Comparison of ENCODE assay signal across 22 cellular contexts in the genomic region with DNA sequence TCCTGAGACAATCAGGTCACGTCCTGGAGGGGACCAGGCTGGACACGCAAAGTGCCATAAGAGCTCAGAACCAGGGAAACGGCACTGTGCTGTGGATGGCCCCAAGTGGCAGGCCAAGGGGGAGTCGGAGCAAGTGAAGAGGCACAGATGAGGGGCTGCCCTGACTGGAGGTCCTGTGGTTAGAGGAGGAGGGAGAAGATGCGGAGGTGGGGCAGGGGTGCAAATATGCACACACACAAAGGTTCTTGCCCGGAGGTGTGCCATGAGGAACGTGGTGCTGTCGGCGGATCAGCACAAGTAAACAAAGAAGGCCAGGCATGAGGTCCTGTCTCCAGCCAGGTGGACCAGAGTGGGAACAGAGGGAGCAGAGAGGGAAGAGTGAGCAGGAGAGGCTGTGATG.
"Had no signal": no experiment of that assay in that cellular context is flagged by ENCODE, and none has a peak within 500 bp of the region (broad histone marks: within the 10 kb centered on the region; RNA-seq: fewer than 3 reads in every experiment).

No MANE protein-coding gene starts in this region.

- FAIRE-seq: colon, islet of Langerhans had no signal

- H3K4me1 ChIP-seq: body of pancreas had no signal

- H3K27ac ChIP-seq: body of pancreas, dorsolateral prefrontal cortex, psoas muscle, tibial nerve had no signal

- H3K27me3 Mint-ChIP-seq: activated CD4-positive, alpha-beta T cell treated with anti-CD3 and anti-CD28 coated beads, Interleukin-2, amount 10 ng/mL, durations not matched to agents 24 days and 14 days; activated naive CD8-positive, alpha-beta T cell treated with anti-CD3 and anti-CD28 coated beads, Interleukin-2, amount 10 ng/mL, durations not matched to agents 7 days and 5 days; stimulated activated naive CD8-positive, alpha-beta T cell treated with anti-CD3 and anti-CD28 coated beads, Interleukin-15, Interleukin-2, amounts not matched to agents 100 ng/mL and 50 ng/mL, for 24 hours; T-cell had no signal

- ATAC-seq: activated T-cell treated with anti-CD3 and anti-CD28 coated beads, Interleukin-2, amount 50 U/mL, for 72 hours; body of pancreas; left colon; SK-N-SH treated with all-trans-retinoic acid at 6 μM for 48 hours; T-cell had no signal

- H3K4me1 Mint-ChIP-seq: activated CD4-positive, alpha-beta T cell treated with anti-CD3 and anti-CD28 coated beads, Interleukin-2, amount 10 ng/mL, durations not matched to agents 24 days and 14 days; activated naive CD8-positive, alpha-beta T cell treated with anti-CD3 and anti-CD28 coated beads, Interleukin-2, amount 10 ng/mL, durations not matched to agents 7 days and 5 days; endodermal cell; T-cell had no signal

- H3K27me3 ChIP-seq: body of pancreas, dorsolateral prefrontal cortex, tibial nerve had no signal

- DNase-seq: activated CD4-positive, alpha-beta T cell treated with anti-CD3 and anti-CD28 coated beads, Interleukin-2, amount 10 ng/mL, durations not matched to agents 24 days and 14 days; activated CD8-positive, alpha-beta memory T cell treated with anti-CD3 and anti-CD28 coated beads, Interleukin-2, amount 50 U/mL, for 4 hours; activated gamma-delta T cell; activated naive CD8-positive, alpha-beta T cell treated with anti-CD3 and anti-CD28 coated beads, Interleukin-2, amount 10 ng/mL, durations not matched to agents 7 days and 5 days; activated T-cell treated with anti-CD3 and anti-CD28 coated beads, Interleukin-2, amount 50 U/mL, for 72 hours; amygdala; body of pancreas; central memory CD4-positive, alpha-beta T cell; endodermal cell; hippocampal formation; left colon; psoas muscle; T-cell had no signal

- H3K27ac Mint-ChIP-seq: activated CD4-positive, alpha-beta T cell treated with anti-CD3 and anti-CD28 coated beads, Interleukin-2, amount 10 ng/mL, durations not matched to agents 24 days and 14 days; activated naive CD8-positive, alpha-beta T cell treated with anti-CD3 and anti-CD28 coated beads, Interleukin-2, amount 10 ng/mL, durations not matched to agents 7 days and 5 days; activated T-cell treated with anti-CD3 and anti-CD28 coated beads, Interleukin-2, amount 50 U/mL, for 72 hours; endodermal cell; mesothelial cell of epicardium; stimulated activated naive CD8-positive, alpha-beta T cell treated with anti-CD3 and anti-CD28 coated beads, Interleukin-15, Interleukin-2, amounts not matched to agents 100 ng/mL and 50 ng/mL, for 24 hours; T-cell had no signal

- H3K4me3 Mint-ChIP-seq: activated CD4-positive, alpha-beta T cell treated with anti-CD3 and anti-CD28 coated beads, Interleukin-2, amount 10 ng/mL, durations not matched to agents 24 days and 14 days; activated naive CD8-positive, alpha-beta T cell treated with anti-CD3 and anti-CD28 coated beads, Interleukin-2, amount 10 ng/mL, durations not matched to agents 7 days and 5 days; activated T-cell treated with anti-CD3 and anti-CD28 coated beads, Interleukin-2, amount 50 U/mL, for 72 hours; endodermal cell; mesothelial cell of epicardium; nephron; stimulated activated naive CD8-positive, alpha-beta T cell treated with anti-CD3 and anti-CD28 coated beads, Interleukin-15, Interleukin-2, amounts not matched to agents 100 ng/mL and 50 ng/mL, for 24 hours; T-cell had no signal

- H3K9me3 Mint-ChIP-seq: activated naive CD8-positive, alpha-beta T cell treated with anti-CD3 and anti-CD28 coated beads, Interleukin-2, amount 10 ng/mL, durations not matched to agents 7 days and 5 days; activated T-cell treated with anti-CD3 and anti-CD28 coated beads, Interleukin-2, amount 50 U/mL, for 72 hours; nephron; stimulated activated naive CD8-positive, alpha-beta T cell treated with anti-CD3 and anti-CD28 coated beads, Interleukin-15, Interleukin-2, amounts not matched to agents 100 ng/mL and 50 ng/mL, for 24 hours; T-cell had no signal

- H3K9me3 ChIP-seq: body of pancreas, psoas muscle, tibial nerve had no signal

- H3K4me3 ChIP-seq: body of pancreas, dorsolateral prefrontal cortex, lung, psoas muscle, tibial nerve had no signal
